In the genomic region with DNA sequence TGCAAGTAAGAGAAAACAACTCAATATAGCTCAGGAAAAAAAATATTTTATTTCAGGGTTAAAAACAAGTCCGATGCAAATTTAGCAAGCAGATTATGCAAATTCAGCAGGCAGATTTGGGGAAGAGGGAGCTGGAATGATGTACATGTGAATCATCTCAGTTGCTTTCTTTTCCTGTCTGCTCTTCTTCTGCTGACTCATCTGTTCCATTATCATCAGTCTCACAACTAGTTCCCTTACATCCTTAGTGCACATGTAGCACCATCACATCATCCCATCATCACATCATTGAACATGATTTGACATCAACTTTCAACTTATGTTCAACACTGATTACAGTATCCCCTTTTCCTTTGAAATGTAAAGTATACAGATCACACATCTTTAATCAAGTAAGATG, we compare ENCODE assay signal across 13 cellular contexts. TPM values are rescaled to one million over a fixed set of nuclear protein-coding genes. Genes with fewer than 3 reads are reported as not detected.
A peak's percentile ranks its signal among the peaks of the same experiment; 100 is the strongest.
DNase-seq lines count a peak whose midpoint lies in the region; ATAC-seq, FAIRE-seq and TF ChIP-seq lines count a peak whose summit lies in the region.
"Had no signal": no experiment of that assay in that cellular context is flagged by ENCODE, and none has a peak within 500 bp of the region (broad histone marks: within the 10 kb centered on the region; RNA-seq: fewer than 3 reads in every experiment).

No MANE protein-coding gene starts in this region.

- H3K36me3 ChIP-seq in small intestine (ENCODE audit: control insufficient read depth in 2 of 2, insufficient read depth in 2 of 2, low read length in 2 of 2) (no peaks in the 10 kb centered on the region), colonic mucosa (no peaks in the 10 kb centered on the region)
- H3K36me3 ChIP-seq: sigmoid colon had no signal

- H3K27me3 ChIP-seq in foreskin keratinocyte (no peaks in the 10 kb centered on the region), small intestine (ENCODE audit: control insufficient read depth in 2 of 2, insufficient read depth in 2 of 2, low read length in 2 of 2) (no peaks in the 10 kb centered on the region), colonic mucosa (no peaks in the 10 kb centered on the region)
- H3K27me3 ChIP-seq: sigmoid colon had no signal

- H3K9me3 ChIP-seq in small intestine (ENCODE audit: control insufficient read depth, low read depth) (no peaks in the 10 kb centered on the region), colonic mucosa (no peaks in the 10 kb centered on the region)

- H3K9ac ChIP-seq in colonic mucosa (ENCODE audit: low read depth in 2 of 2, low read length in 2 of 2): no peak overlapping the region

- H3K4me1 ChIP-seq in foreskin keratinocyte (no peaks in the 10 kb centered on the region), small intestine (ENCODE audit: control insufficient read depth in 2 of 2, insufficient read depth in 1 of 2, low read depth in 1 of 2, low read length in 1 of 2) (no peaks in the 10 kb centered on the region), colonic mucosa (no peaks in the 10 kb centered on the region)

- intact Hi-C loops in colonic mucosa (cut with DNase I): no loop called here

- no peak overlapping the region for H3K27ac ChIP-seq in foreskin keratinocyte
- no peak overlapping the region for H3K27ac ChIP-seq in small intestine (ENCODE audit: low read depth in 1 of 2, low read length in 1 of 2)
- no peak overlapping the region for H3K27ac ChIP-seq in colonic mucosa

- WGBS in small intestine, 3 donors: 70 to 88% (median 78%) methylated on average over 1 of the region's 1 CpG

- ATAC-seq in GM18508 (IDR thresholded peaks at IDR 0.05; ENCODE audit: insufficient read depth, unreplicated experiment) (peak; percentile 46), GM21737 (IDR thresholded peaks at IDR 0.05; ENCODE audit: unreplicated experiment) (peak; percentile 48), foreskin keratinocyte (peak; percentile 99)

- DNase-seq in HT1080 (ENCODE audit: low read depth) (peak; percentile 66), foreskin keratinocyte (peak; percentile 51 to 74), NAMALWA (ENCODE audit: low spot score) (no peak), small intestine (no peak), colonic mucosa (no peak), COR-L47 (lab: John Stamatoyannopoulos, UW) (no peak)
- DNase-seq: activated effector memory CD4-positive, alpha-beta T cell treated with anti-CD3 and anti-CD28 coated beads, Interleukin-2, amount 50 U/mL, for 16 hours; DMS 273 treated with DMSO at 0.1 percent for 48 hours; sigmoid colon; T1000 had no signal

- TF ChIP-seq CTCF in foreskin keratinocyte (conservative IDR thresholded peaks at IDR 0.05): no peak
- TF ChIP-seq CTCF in colonic mucosa (IDR thresholded peaks at IDR 0.05): no peak

- FAIRE-seq in small intestine (lab: Jason Lieb, UNC): no peak

- H3K4me3 ChIP-seq in small intestine (ENCODE audit: low read depth in 1 of 2, low read length in 2 of 2) (no peak overlapping the region), colonic mucosa (no peak overlapping the region)
- H3K4me3 ChIP-seq: sigmoid colon had no signal

RNA-seq across cellular contexts. Expression of a gene that starts 11.5 kb away (rescaled TPM):
- total RNA-seq in HT1080 (2014; rRNA removed; shearing (Covaris generic)): not detected in 2 replicates
- polyA plus RNA-seq in HT1080 (2015; cell fraction: cytosol; rRNA removed): not detected in 2 replicates
- polyA plus RNA-seq in HT1080 (2015; cell fraction: nucleus; rRNA removed): not detected in 2 replicates
- total RNA-seq in foreskin keratinocyte (not detected in 2 replicates), colonic mucosa (not detected)
- polyA plus RNA-seq in foreskin keratinocyte (not detected in 2 replicates), small intestine (not detected)
- total RNA-seq: mucosa of gallbladder, sigmoid colon had no signal
- polyA plus RNA-seq: sigmoid colon had no signal

RNA-seq across cellular contexts. Expression of a gene that starts 16.9 kb away (rescaled TPM):
- not detected in 2 replicates for total RNA-seq in HT1080 (2014; rRNA removed; shearing (Covaris generic))
- not detected in 2 replicates for polyA plus RNA-seq in HT1080 (2015; cell fraction: cytosol; rRNA removed)
- not detected in 2 replicates for polyA plus RNA-seq in HT1080 (2015; cell fraction: nucleus; rRNA removed)
- total RNA-seq in foreskin keratinocyte: not detected in 2 replicates
- polyA plus RNA-seq in foreskin keratinocyte: not detected in 2 replicates
- not detected for polyA plus RNA-seq in small intestine
- total RNA-seq in colonic mucosa: not detected
- total RNA-seq: mucosa of gallbladder, sigmoid colon had no signal
- polyA plus RNA-seq: sigmoid colon had no signal

RNA-seq across cellular contexts. Expression of a gene that starts 40.9 kb away (rescaled TPM):
- not detected in 2 replicates for total RNA-seq in HT1080 (2014; rRNA removed; shearing (Covaris generic))
- polyA plus RNA-seq in HT1080 (2015; cell fraction: cytosol; rRNA removed): not detected in 2 replicates
- polyA plus RNA-seq in HT1080 (2015; cell fraction: nucleus; rRNA removed): not detected in 2 replicates
- total RNA-seq in foreskin keratinocyte: not detected in 2 replicates
- not detected in 2 replicates for polyA plus RNA-seq in foreskin keratinocyte
- not detected for polyA plus RNA-seq in small intestine
- total RNA-seq in colonic mucosa: not detected
- total RNA-seq: mucosa of gallbladder, sigmoid colon had no signal
- polyA plus RNA-seq: sigmoid colon had no signal

Comparison
In these comparisons a context has a peak if more than half of its experiments do, and no peak if none do; other contexts are left out.
1. ATAC-seq: peak in every context shown above with its lines; median percentile 99 in foreskin keratinocyte; 48 in GM21737; 46 in GM18508.
2. DNase-seq: peak in HT1080 (single experiment) and foreskin keratinocyte (2 of 2); none in NAMALWA (single experiment), small intestine (single experiment), colonic mucosa (single experiment) and COR-L47 (single experiment).